Comparison of ENCODE assay signal across 9 cellular contexts in the genomic region with DNA sequence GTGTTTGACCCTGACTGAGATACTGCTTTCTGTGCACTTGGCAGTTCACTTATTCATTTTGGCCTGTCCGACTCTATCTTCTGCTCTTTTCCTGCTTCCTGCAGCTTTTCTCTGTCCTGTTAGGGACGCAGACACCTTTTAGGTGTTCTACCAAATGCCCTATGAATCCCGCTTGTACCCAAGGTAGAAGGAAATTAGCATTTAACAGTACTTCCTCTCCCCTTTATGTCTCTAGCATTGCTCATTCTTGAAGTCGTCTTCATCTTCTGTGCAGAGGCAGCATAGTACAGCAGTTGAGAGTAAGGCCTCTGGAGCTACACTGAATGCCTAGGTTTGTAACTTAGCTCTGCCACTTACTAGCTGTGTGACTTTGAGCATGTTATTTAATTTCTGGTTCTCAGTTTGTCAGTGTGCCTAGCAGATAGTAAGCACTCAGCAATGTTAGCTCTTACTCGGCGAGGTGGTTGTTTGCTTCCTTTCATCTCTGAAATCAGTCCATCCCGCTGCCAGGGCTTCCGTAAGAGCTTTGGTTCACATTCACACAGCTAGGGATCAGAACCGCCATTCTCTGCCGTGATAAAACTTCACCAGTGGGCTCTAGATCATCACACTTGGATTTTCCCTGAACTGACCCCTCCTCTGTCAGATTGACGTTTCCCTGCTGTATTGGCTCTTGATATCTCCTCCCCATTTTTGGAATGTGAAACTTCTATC. TPM values are rescaled to one million over a fixed set of nuclear protein-coding genes. Genes with fewer than 3 reads are reported as not detected.
DNase-seq lines count a peak whose midpoint lies in the region; ATAC-seq and TF ChIP-seq lines count a peak whose summit lies in the region.
"Had no signal": no experiment of that assay in that cellular context is flagged by ENCODE, and none has a peak within 500 bp of the region (broad histone marks: within the 10 kb centered on the region; RNA-seq: fewer than 3 reads in every experiment).

No MANE protein-coding gene starts in this region.

- no peaks in the 10 kb centered on the region for H3K27me3 Mint-ChIP-seq in Caco-2 (ENCODE audit: insufficient read depth, unreplicated experiment)
- H3K27me3 Mint-ChIP-seq in effector memory CD8-positive, alpha-beta T cell: no peaks in the 10 kb centered on the region

- H3K36me3 ChIP-seq in Caco-2 (ENCODE audit: control insufficient read depth, insufficient read depth, low read length): peaks cover 2% of the 10 kb centered on the region; the same call in 1 of the 2 replicates
- peaks cover 26% of the 10 kb centered on the region for H3K36me3 ChIP-seq in OCI-LY3 (replicated peaks; ENCODE audit: low read depth, low read length)
- peaks cover 21% of the 10 kb centered on the region for H3K36me3 ChIP-seq in osteoblast (ENCODE audit: insufficient read depth, low read length)

- peak overlapping the region; percentile 78 for H3K4me3 ChIP-seq in Caco-2 (ENCODE audit: low read depth, low read length)
- H3K4me3 ChIP-seq in OCI-LY3 (ENCODE audit: low read length): peak overlapping the region; percentile 99
- H3K4me3 ChIP-seq in osteoblast (ENCODE audit: insufficient read depth, low read length): peak overlapping the region; percentile 88

- no peak overlapping the region for H3K27ac ChIP-seq in OCI-LY3 (ENCODE audit: low read length)
- H3K27ac ChIP-seq in osteoblast (ENCODE audit: low read depth, low read length): peak overlapping the region; percentile 94

- H3K4me2 ChIP-seq in OCI-LY3 (ENCODE audit: low read length) (peak overlapping the region; percentile 97), osteoblast (ENCODE audit: insufficient read depth, low read length) (peak overlapping the region; percentile 100)

- TF ChIP-seq CTCF in Caco-2 (IDR thresholded peaks at IDR 0.05; ENCODE audit: insufficient read depth in 1 of 2, low read depth in 1 of 2, low read length in 1 of 2, severe bottlenecking in 1 of 2, unreplicated experiment in 1 of 2) (no peak), OCI-LY3 (IDR thresholded peaks at IDR 0.05; ENCODE audit: low read depth, low read length) (no peak), osteoblast (IDR thresholded peaks at IDR 0.05; ENCODE audit: extremely low read depth, low read depth, low read length) (no peak)

- peak overlapping the region; percentile 97 for H3K9ac ChIP-seq in OCI-LY3 (ENCODE audit: low read length)

- peak overlapping the region; percentile 91 for H3K4me3 Mint-ChIP-seq in Caco-2 (ENCODE audit: unreplicated experiment)
- H3K4me3 Mint-ChIP-seq in effector memory CD8-positive, alpha-beta T cell: peak overlapping the region; percentile 96 to 99

- peaks cover 7% of the 10 kb centered on the region; the same call in 1 of the 2 replicates for H3K4me1 ChIP-seq in Caco-2
- H3K4me1 ChIP-seq in OCI-LY3 (ENCODE audit: low read length): peaks cover 18% of the 10 kb centered on the region
- peaks cover 42% of the 10 kb centered on the region for H3K4me1 ChIP-seq in osteoblast (ENCODE audit: insufficient read depth, low read length)

- no peaks in the 10 kb centered on the region for H3K9me3 Mint-ChIP-seq in Caco-2 (ENCODE audit: unreplicated experiment)
- no peaks in the 10 kb centered on the region for H3K9me3 Mint-ChIP-seq in effector memory CD8-positive, alpha-beta T cell

- peaks cover 20% of the 10 kb centered on the region for H3K4me1 Mint-ChIP-seq in Caco-2 (ENCODE audit: low read depth, unreplicated experiment)
- H3K4me1 Mint-ChIP-seq in effector memory CD8-positive, alpha-beta T cell (ENCODE audit: low read depth in 2 of 2): peaks cover 36 to 39% of the 10 kb centered on the region in 2 donors

- DNase-seq in Caco-2 (no peak), osteoblast (ENCODE audit: insufficient read length, low spot score, missing footprints) (peak; percentile 43), COR-L47 (lab: John Stamatoyannopoulos, UW) (no peak), SW480 (ENCODE audit: low spot score) (no peak), HPDE6-E6E7 (ENCODE audit: extremely low spot score) (no peak)
- DNase-seq in effector memory CD8-positive, alpha-beta T cell: peak in 1 of 3 experiments; percentile 6
- DNase-seq: activated CD4-positive, alpha-beta T cell treated with anti-CD3 and anti-CD28 coated beads for 48 hours had no signal

- H4K20me1 ChIP-seq in OCI-LY3 (ENCODE audit: insufficient read depth, low read length) (peaks cover 49% of the 10 kb centered on the region), osteoblast (ENCODE audit: insufficient read depth, low read length) (peaks cover 60% of the 10 kb centered on the region)

- H3K27ac Mint-ChIP-seq in Caco-2 (ENCODE audit: unreplicated experiment): peak overlapping the region; percentile 98
- peak overlapping the region; percentile 97 to 98 for H3K27ac Mint-ChIP-seq in effector memory CD8-positive, alpha-beta T cell

- H3K9me3 ChIP-seq in Caco-2 (no peaks in the 10 kb centered on the region), OCI-LY3 (ENCODE audit: insufficient read depth, low read length) (no peaks in the 10 kb centered on the region), osteoblast (ENCODE audit: low read depth, low read length) (no peaks in the 10 kb centered on the region)

- no TSS peak for BruUV-seq in Caco-2 (replicated peaks; lab: Mats Ljungman, UMichigan)

- intact Hi-C loops in Caco-2 (cut with micrococcal nuclease; ENCODE audit: unreplicated experiment): no loop called here

- CTCF ChIA-PET in Caco-2 (lab: Charles Lee): interaction anchor here (1.6 to 3.2 kb wide), 2 partner anchors 23 to 33 kb away, joined by 6 to 16 read pairs; no protein-coding TSS in a partner anchor

- ATAC-seq in effector memory CD8-positive, alpha-beta T cell (replicated peaks): no peak
- no peak for ATAC-seq in HG03442 (IDR thresholded peaks at IDR 0.05; ENCODE audit: unreplicated experiment)

- peaks cover 65% of the 10 kb centered on the region for H3K79me2 ChIP-seq in OCI-LY3 (ENCODE audit: low read length)
- peaks cover 70% of the 10 kb centered on the region for H3K79me2 ChIP-seq in osteoblast (ENCODE audit: insufficient read depth, low read length)

- H3K27me3 ChIP-seq in Caco-2 (replicated peaks; ENCODE audit: control insufficient read depth, insufficient read depth, low read length) (no peaks in the 10 kb centered on the region), OCI-LY3 (ENCODE audit: low read depth, low read length) (no peaks in the 10 kb centered on the region), osteoblast (ENCODE audit: insufficient read depth, low read length) (no peaks in the 10 kb centered on the region)

- H2AFZ ChIP-seq in OCI-LY3 (ENCODE audit: low read depth, low read length) (no peak overlapping the region), osteoblast (ENCODE audit: low read length) (no peak overlapping the region)

- H3K36me3 Mint-ChIP-seq in Caco-2 (ENCODE audit: insufficient read depth, unreplicated experiment): peaks cover 65% of the 10 kb centered on the region
- H3K36me3 Mint-ChIP-seq in effector memory CD8-positive, alpha-beta T cell (ENCODE audit: insufficient read depth): peaks cover 33% of the 10 kb centered on the region

- POLR2A ChIA-PET in Caco-2 (lab: Charles Lee): no interaction called here

RNA-seq across cellular contexts. Expression of a gene that starts 1.4 kb away (rescaled TPM):
- total RNA-seq in Caco-2 (2022) (450 and 505 TPM in 2 replicates), osteoblast (180 and 200 TPM in 2 replicates)

RNA-seq across cellular contexts. Expression of a gene that starts 2.4 kb away (rescaled TPM):
- 24.1 and 25.4 TPM in 2 replicates for total RNA-seq in Caco-2 (2022)
- total RNA-seq in osteoblast: 11.2 and 15.9 TPM in 2 replicates

RNA-seq across cellular contexts. Expression of a gene that starts 21.4 kb away (rescaled TPM):
- 53.1 and 65.8 TPM in 2 replicates for total RNA-seq in Caco-2 (2022)
- 16.5 and 17.4 TPM in 2 replicates for total RNA-seq in osteoblast

RNA-seq across cellular contexts. Expression of a gene that starts 33.1 kb away (rescaled TPM):
- total RNA-seq in Caco-2 (2022): 0.12 TPM in 1 of 2 replicates, not detected in the other
- not detected in 2 replicates for total RNA-seq in osteoblast

RNA-seq across cellular contexts. Expression of a gene that starts 48.8 kb away (rescaled TPM):
- total RNA-seq in Caco-2 (2022) (11.6 and 12.1 TPM in 2 replicates), osteoblast (0.29 and 0.36 TPM in 2 replicates)
